14 cellular contexts compared by ENCODE assay signal in the genomic region with DNA sequence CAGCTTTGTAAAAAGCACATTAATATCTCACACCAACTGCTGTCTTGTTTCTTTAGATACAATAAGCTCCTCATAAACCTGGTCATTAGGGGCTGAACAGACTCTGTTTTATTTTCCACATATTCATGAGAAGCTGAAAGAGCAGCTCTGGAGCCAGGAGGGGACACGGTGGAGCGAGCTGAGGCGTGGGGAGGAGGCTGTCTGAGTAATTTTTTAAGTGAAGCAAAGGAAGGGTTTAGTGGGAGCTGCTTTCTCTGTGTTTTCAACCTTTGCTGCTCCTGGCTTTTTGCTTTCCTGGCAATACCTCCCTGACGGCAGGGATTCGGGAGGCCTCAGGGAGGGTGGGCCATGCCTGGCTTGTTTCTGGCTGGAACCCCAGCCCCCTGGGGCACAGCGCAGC.
DNase-seq lines count a peak whose midpoint lies in the region; ATAC-seq and TF ChIP-seq lines count a peak whose summit lies in the region.
"Had no signal": no experiment of that assay in that cellular context is flagged by ENCODE, and none has a peak within 500 bp of the region (broad histone marks: within the 10 kb centered on the region; RNA-seq: fewer than 3 reads in every experiment).

No MANE protein-coding gene starts in this region.

- peak overlapping the region; percentile 12 for H2AFZ ChIP-seq in neural progenitor cell (replicated peaks)

- H3K36me3 ChIP-seq in neural progenitor cell = no peaks in the 10 kb centered on the region
- H3K36me3 ChIP-seq in tibial nerve = no peaks in the 10 kb centered on the region
- H3K36me3 ChIP-seq: BLaER1 treated with 17β-estradiol and CSF1 and Interleukin-3, amounts not matched to agents 10 nM and 100 nM had no signal

- H3K4me2 ChIP-seq in neural progenitor cell = no peak overlapping the region
- H3K4me2 ChIP-seq: BLaER1 treated with 17β-estradiol and CSF1 and Interleukin-3, amounts not matched to agents 10 nM and 100 nM had no signal

- H3K9me3 ChIP-seq in neural progenitor cell (ENCODE audit: low read depth) (no peaks in the 10 kb centered on the region), tibial nerve (no peaks in the 10 kb centered on the region)
- H3K9me3 ChIP-seq: BLaER1 treated with 17β-estradiol and CSF1 and Interleukin-3, amounts not matched to agents 10 nM and 100 nM had no signal

- peak; percentile 54 for DNase-seq in D341Med (ENCODE audit: low spot score)
- peak; percentile 19 for DNase-seq in NCI-H524 treated with DMSO at 0.1 percent for 48 hours (lab: John Stamatoyannopoulos, UW)
- peak in 27 of 42 donors; percentile 7 to 71 (median 31) for DNase-seq in head of caudate nucleus
- no peak for DNase-seq in neural progenitor cell (ENCODE audit: low spot score)
- DNase-seq in natural killer cell = no peak
- DNase-seq in NOMO-1 treated with dmso at 0.1 percent for 144 hours (lab: John Stamatoyannopoulos, UW; ENCODE audit: unreplicated experiment) = no peak
- no peak for DNase-seq in tibial nerve (ENCODE audit: low spot score in 2 of 2)
- DNase-seq: 8988T; Calu3; CD8-positive, alpha-beta T cell; H9 had no signal

- no peaks in the 10 kb centered on the region for H3K79me2 ChIP-seq in neural progenitor cell (ENCODE audit: low read depth)

- H3K4me1 ChIP-seq in neural progenitor cell (peaks cover 3% of the 10 kb centered on the region), tibial nerve (no peaks in the 10 kb centered on the region)
- H3K4me1 ChIP-seq: BLaER1 treated with 17β-estradiol and CSF1 and Interleukin-3, amounts not matched to agents 10 nM and 100 nM had no signal

- no peaks in the 10 kb centered on the region for H3K27me3 ChIP-seq in neural progenitor cell
- peaks cover 0 to 27% of the 10 kb centered on the region in 2 donors for H3K27me3 ChIP-seq in tibial nerve
- H3K27me3 ChIP-seq: BLaER1 treated with 17β-estradiol and CSF1 and Interleukin-3, amounts not matched to agents 10 nM and 100 nM had no signal

- no peak overlapping the region for H3K9ac ChIP-seq in neural progenitor cell
- H3K9ac ChIP-seq: BLaER1 treated with 17β-estradiol and CSF1 and Interleukin-3, amounts not matched to agents 10 nM and 100 nM had no signal

- H3K4me3 Mint-ChIP-seq in neural progenitor cell (no peak overlapping the region), natural killer cell (no peak overlapping the region)
- H3K4me3 Mint-ChIP-seq: B cell; CD8-positive, alpha-beta T cell; H9 had no signal

- TF ChIP-seq POLR2A in tibial nerve (IDR thresholded peaks at IDR 0.05) = no peak

- no peak for TF ChIP-seq EP300 in tibial nerve (IDR thresholded peaks at IDR 0.05)

- H3K4me3 ChIP-seq in neural progenitor cell (no peak overlapping the region), tibial nerve (no peak overlapping the region)
- H3K4me3 ChIP-seq: BLaER1 treated with 17β-estradiol and CSF1 and Interleukin-3, amounts not matched to agents 10 nM and 100 nM had no signal

- H3K36me3 Mint-ChIP-seq in neural progenitor cell (no peaks in the 10 kb centered on the region), natural killer cell (no peaks in the 10 kb centered on the region)
- H3K36me3 Mint-ChIP-seq: CD8-positive, alpha-beta T cell had no signal

- no peaks in the 10 kb centered on the region for H3K4me1 Mint-ChIP-seq in neural progenitor cell
- H3K4me1 Mint-ChIP-seq in natural killer cell = peaks cover 0 to 6% of the 10 kb centered on the region in 2 donors
- H3K4me1 Mint-ChIP-seq: B cell had no signal

- H3K27me3 Mint-ChIP-seq in neural progenitor cell (ENCODE audit: insufficient read depth, low read depth) (peaks cover 5% of the 10 kb centered on the region), natural killer cell (ENCODE audit: low read depth in 2 of 2) (peaks cover 17 to 25% of the 10 kb centered on the region in 2 donors)

- ATAC-seq in natural killer cell (no peak), HG02852 (IDR thresholded peaks at IDR 0.05; ENCODE audit: unreplicated experiment) (no peak)
- ATAC-seq: CD8-positive, alpha-beta T cell had no signal

- H4K20me1 ChIP-seq in neural progenitor cell (ENCODE audit: low read depth) = no peaks in the 10 kb centered on the region
- H4K20me1 ChIP-seq: BLaER1 treated with 17β-estradiol and CSF1 and Interleukin-3, amounts not matched to agents 10 nM and 100 nM had no signal

- H3F3A ChIP-seq in neural progenitor cell (ENCODE audit: low read depth) = no peaks in the 10 kb centered on the region

- H3K27ac ChIP-seq in neural progenitor cell (no peak overlapping the region), tibial nerve (no peak overlapping the region)
- H3K27ac ChIP-seq: BLaER1 treated with 17β-estradiol and CSF1 and Interleukin-3, amounts not matched to agents 10 nM and 100 nM had no signal

- WGBS in tibial nerve, 2 donors = 53 to 54% methylated on average over 6 of the region's 6 CpGs

- no peak for TF ChIP-seq CTCF in neural progenitor cell (IDR thresholded peaks at IDR 0.05)
- TF ChIP-seq CTCF in natural killer cell (IDR thresholded peaks at IDR 0.05) = no peak
- no peak for TF ChIP-seq CTCF in tibial nerve (IDR thresholded peaks at IDR 0.05)

- intact Hi-C loops in head of caudate nucleus (cut with DNase I) (no loop called here), natural killer cell (cut with micrococcal nuclease) (no loop called here)

- no peak overlapping the region for H3K27ac Mint-ChIP-seq in neural progenitor cell
- H3K27ac Mint-ChIP-seq in natural killer cell = no peak overlapping the region
- H3K27ac Mint-ChIP-seq: B cell; CD8-positive, alpha-beta T cell; H9 had no signal

- H3K9me3 Mint-ChIP-seq in neural progenitor cell = peaks cover 2% of the 10 kb centered on the region
- no peaks in the 10 kb centered on the region for H3K9me3 Mint-ChIP-seq in natural killer cell
- H3K9me3 Mint-ChIP-seq: CD8-positive, alpha-beta T cell; H9 had no signal

Comparison
In these comparisons a context has a peak if more than half of its experiments do, and no peak if none do; other contexts are left out.
1. DNase-seq: peak in D341Med (single experiment), NCI-H524 treated with DMSO at 0.1 percent for 48 hours (single experiment) and head of caudate nucleus (27 of 42); none in neural progenitor cell (single experiment), natural killer cell (single experiment), NOMO-1 treated with dmso at 0.1 percent for 144 hours (single experiment) and tibial nerve (0 of 2).